In genomic region chr2:190759749-190760213, GRCh38 we compare ENCODE assay signal across 1 cellular context.
TF ChIP-seq lines count a peak whose summit lies in the region.

No MANE protein-coding gene starts in this region.

TF ChIP-seq in HepG2, 621 proteins besides CTCF, POLR2A, EP300 and RAD21 (continued from another document):
- TF ChIP-seq, protein P1, sequence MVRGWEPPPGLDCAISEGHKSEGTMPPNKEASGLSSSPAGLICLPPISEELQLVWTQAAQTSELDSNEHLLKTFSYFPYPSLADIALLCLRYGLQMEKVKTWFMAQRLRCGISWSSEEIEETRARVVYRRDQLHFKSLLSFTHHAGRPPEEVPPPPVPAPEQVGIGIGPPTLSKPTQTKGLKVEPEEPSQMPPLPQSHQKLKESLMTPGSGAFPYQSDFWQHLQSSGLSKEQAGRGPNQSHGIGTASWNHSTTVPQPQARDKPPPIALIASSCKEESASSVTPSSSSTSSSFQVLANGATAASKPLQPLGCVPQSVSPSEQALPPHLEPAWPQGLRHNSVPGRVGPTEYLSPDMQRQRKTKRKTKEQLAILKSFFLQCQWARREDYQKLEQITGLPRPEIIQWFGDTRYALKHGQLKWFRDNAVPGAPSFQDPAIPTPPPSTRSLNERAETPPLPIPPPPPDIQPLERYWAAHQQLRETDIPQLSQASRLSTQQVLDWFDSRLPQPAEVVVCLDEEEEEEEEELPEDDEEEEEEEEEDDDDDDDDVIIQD (CRISPR knock-in tag; IDR thresholded peaks at IDR 0.05; ENCODE audit: low read depth) = peak; percentile 60; the same call in 1 of the 2 replicates
- TF ChIP-seq, protein P2, sequence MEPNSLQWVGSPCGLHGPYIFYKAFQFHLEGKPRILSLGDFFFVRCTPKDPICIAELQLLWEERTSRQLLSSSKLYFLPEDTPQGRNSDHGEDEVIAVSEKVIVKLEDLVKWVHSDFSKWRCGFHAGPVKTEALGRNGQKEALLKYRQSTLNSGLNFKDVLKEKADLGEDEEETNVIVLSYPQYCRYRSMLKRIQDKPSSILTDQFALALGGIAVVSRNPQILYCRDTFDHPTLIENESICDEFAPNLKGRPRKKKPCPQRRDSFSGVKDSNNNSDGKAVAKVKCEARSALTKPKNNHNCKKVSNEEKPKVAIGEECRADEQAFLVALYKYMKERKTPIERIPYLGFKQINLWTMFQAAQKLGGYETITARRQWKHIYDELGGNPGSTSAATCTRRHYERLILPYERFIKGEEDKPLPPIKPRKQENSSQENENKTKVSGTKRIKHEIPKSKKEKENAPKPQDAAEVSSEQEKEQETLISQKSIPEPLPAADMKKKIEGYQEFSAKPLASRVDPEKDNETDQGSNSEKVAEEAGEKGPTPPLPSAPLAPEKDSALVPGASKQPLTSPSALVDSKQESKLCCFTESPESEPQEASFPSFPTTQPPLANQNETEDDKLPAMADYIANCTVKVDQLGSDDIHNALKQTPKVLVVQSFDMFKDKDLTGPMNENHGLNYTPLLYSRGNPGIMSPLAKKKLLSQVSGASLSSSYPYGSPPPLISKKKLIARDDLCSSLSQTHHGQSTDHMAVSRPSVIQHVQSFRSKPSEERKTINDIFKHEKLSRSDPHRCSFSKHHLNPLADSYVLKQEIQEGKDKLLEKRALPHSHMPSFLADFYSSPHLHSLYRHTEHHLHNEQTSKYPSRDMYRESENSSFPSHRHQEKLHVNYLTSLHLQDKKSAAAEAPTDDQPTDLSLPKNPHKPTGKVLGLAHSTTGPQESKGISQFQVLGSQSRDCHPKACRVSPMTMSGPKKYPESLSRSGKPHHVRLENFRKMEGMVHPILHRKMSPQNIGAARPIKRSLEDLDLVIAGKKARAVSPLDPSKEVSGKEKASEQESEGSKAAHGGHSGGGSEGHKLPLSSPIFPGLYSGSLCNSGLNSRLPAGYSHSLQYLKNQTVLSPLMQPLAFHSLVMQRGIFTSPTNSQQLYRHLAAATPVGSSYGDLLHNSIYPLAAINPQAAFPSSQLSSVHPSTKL (CRISPR knock-in tag; IDR thresholded peaks at IDR 0.05) = peak; percentile 75
- TF ChIP-seq ZNF773 (CRISPR knock-in tag; IDR thresholded peaks at IDR 0.05; ENCODE audit: borderline replicate concordance) = no peak
- no peak for TF ChIP-seq ZSCAN20 (CRISPR knock-in tag; IDR thresholded peaks at IDR 0.05; ENCODE audit: borderline replicate concordance)
- TF ChIP-seq ZFP82 (CRISPR knock-in tag; IDR thresholded peaks at IDR 0.05; ENCODE audit: borderline replicate concordance) = no peak
- TF ChIP-seq ETV5 (CRISPR knock-in tag; IDR thresholded peaks at IDR 0.05; ENCODE audit: borderline replicate concordance) = peak; percentile 28; the same call in 1 of the 2 replicates
- no peak for TF ChIP-seq ZNF251 (CRISPR knock-in tag; IDR thresholded peaks at IDR 0.05)
- no peak for TF ChIP-seq CBX5 (CRISPR knock-in tag; IDR thresholded peaks at IDR 0.05; ENCODE audit: borderline replicate concordance)
- TF ChIP-seq ATF4 (CRISPR knock-in tag; IDR thresholded peaks at IDR 0.05) = peak in 1 of 2 experiments; percentile 34; a peak in 1 of 4 replicates
- peak; percentile 63; the same call in 1 of the 2 replicates for TF ChIP-seq SOX5 (CRISPR knock-in tag; IDR thresholded peaks at IDR 0.05; ENCODE audit: borderline replicate concordance)
- TF ChIP-seq, protein P3, sequence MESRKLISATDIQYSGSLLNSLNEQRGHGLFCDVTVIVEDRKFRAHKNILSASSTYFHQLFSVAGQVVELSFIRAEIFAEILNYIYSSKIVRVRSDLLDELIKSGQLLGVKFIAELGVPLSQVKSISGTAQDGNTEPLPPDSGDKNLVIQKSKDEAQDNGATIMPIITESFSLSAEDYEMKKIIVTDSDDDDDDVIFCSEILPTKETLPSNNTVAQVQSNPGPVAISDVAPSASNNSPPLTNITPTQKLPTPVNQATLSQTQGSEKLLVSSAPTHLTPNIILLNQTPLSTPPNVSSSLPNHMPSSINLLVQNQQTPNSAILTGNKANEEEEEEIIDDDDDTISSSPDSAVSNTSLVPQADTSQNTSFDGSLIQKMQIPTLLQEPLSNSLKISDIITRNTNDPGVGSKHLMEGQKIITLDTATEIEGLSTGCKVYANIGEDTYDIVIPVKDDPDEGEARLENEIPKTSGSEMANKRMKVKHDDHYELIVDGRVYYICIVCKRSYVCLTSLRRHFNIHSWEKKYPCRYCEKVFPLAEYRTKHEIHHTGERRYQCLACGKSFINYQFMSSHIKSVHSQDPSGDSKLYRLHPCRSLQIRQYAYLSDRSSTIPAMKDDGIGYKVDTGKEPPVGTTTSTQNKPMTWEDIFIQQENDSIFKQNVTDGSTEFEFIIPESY (CRISPR knock-in tag; IDR thresholded peaks at IDR 0.05) = peak; percentile 52; the same call in 1 of the 2 replicates
- TF ChIP-seq FOXA3 (CRISPR knock-in tag; IDR thresholded peaks at IDR 0.05) = peak; percentile 56
- peak; percentile 68 for TF ChIP-seq FOSL2 (CRISPR knock-in tag; IDR thresholded peaks at IDR 0.05)
- no peak for TF ChIP-seq FOXP1 (IDR thresholded peaks at IDR 0.05)
- peak; percentile 15; the same call in 1 of the 2 replicates for TF ChIP-seq FOXP1 (CRISPR knock-in tag; IDR thresholded peaks at IDR 0.05)
- TF ChIP-seq SAP130 (CRISPR knock-in tag; IDR thresholded peaks at IDR 0.05; ENCODE audit: low read depth) = peak; percentile 37; the same call in 1 of the 2 replicates
- TF ChIP-seq PITX1 (CRISPR knock-in tag; IDR thresholded peaks at IDR 0.05) = no peak
- TF ChIP-seq SRY (CRISPR knock-in tag; IDR thresholded peaks at IDR 0.05) = no peak
- TF ChIP-seq ELF3 (CRISPR knock-in tag; IDR thresholded peaks at IDR 0.05) = peak; percentile 73; the same call in 1 of the 2 replicates
- peak; percentile 72; the same call in 1 of the 2 replicates for TF ChIP-seq HMG20A (CRISPR knock-in tag; IDR thresholded peaks at IDR 0.05; ENCODE audit: borderline replicate concordance)
- TF ChIP-seq AHDC1 (CRISPR knock-in tag; IDR thresholded peaks at IDR 0.05; ENCODE audit: borderline replicate concordance) = peak; percentile 28; the same call in 1 of the 2 replicates
- no peak for TF ChIP-seq HOXA9 (CRISPR knock-in tag; IDR thresholded peaks at IDR 0.05; ENCODE audit: borderline replicate concordance)
- peak; percentile 67; the same call in 1 of the 2 replicates for TF ChIP-seq CEBPB (IDR thresholded peaks at IDR 0.05; ENCODE audit: borderline replicate concordance, low read depth, low read length)
